19 cellular contexts compared by ENCODE assay signal in genomic region chr7:47093254-47093798, GRCh38.
"Had no signal": no experiment of that assay in that cellular context is flagged by ENCODE, and none has a peak within 500 bp of the region (broad histone marks: within the 10 kb centered on the region; RNA-seq: fewer than 3 reads in every experiment).

No MANE protein-coding gene starts in this region.

- H3K9ac ChIP-seq: parathyroid adenoma had no signal

- H3K4me1 ChIP-seq: parathyroid adenoma had no signal

- ATAC-seq: activated T-cell treated with anti-CD3 and anti-CD28 coated beads, Interleukin-2, amount 50 U/mL, for 4 hours; gastroesophageal sphincter; left cardiac atrium; right cardiac atrium; stimulated activated naive CD8-positive, alpha-beta T cell treated with anti-CD3 and anti-CD28 coated beads, Interleukin-15, amount 100 ng/mL, for 72 hours; T-helper 17 cell had no signal

- H3K36me3 ChIP-seq: cardiac muscle cell, gastroesophageal sphincter, tibial nerve had no signal

- DNase-seq: activated CD4-positive, alpha-beta T cell treated with anti-CD3 and anti-CD28 coated beads for 4 hours; activated CD4-positive, alpha-beta T cell treated with anti-CD3 and anti-CD28 coated beads, Interleukin-2, amount 50 U/mL, for 48 hours; activated CD4-positive, CD25-positive, alpha-beta regulatory T cell; activated CD8-positive, alpha-beta memory T cell treated with anti-CD3 and anti-CD28 coated beads, Interleukin-2, amount 50 U/mL, for 48 hours; activated naive CD4-positive, alpha-beta T cell; activated T-cell treated with anti-CD3 and anti-CD28 coated beads, Interleukin-2, amount 50 U/mL, for 4 hours; amniotic stem cell; dermis blood vessel endothelial cell; effector CD8-positive, alpha-beta T cell; head of caudate nucleus; left cardiac atrium; right cardiac atrium; stimulated activated CD4-positive, alpha-beta T cell treated with anti-CD3 and anti-CD28 coated beads, Interleukin-1b, Interleukin-23, amount 100 ng/mL, for 48 hours; stimulated activated naive CD8-positive, alpha-beta T cell treated with anti-CD3 and anti-CD28 coated beads, Interleukin-15, amount 100 ng/mL, for 72 hours; T-helper 17 cell had no signal

- H3K4me3 ChIP-seq: cardiac muscle cell, gastroesophageal sphincter, tibial nerve had no signal

- H3K27me3 ChIP-seq: cardiac muscle cell, gastroesophageal sphincter, tibial nerve had no signal

- H2AFZ ChIP-seq: parathyroid adenoma had no signal

- H3K79me2 ChIP-seq: parathyroid adenoma had no signal

- H3K27ac ChIP-seq: cardiac muscle cell, gastroesophageal sphincter, parathyroid adenoma, tibial nerve had no signal

- H3K9me3 ChIP-seq: gastroesophageal sphincter, tibial nerve had no signal
